ENCODE assay signal across 9 cellular contexts in genomic region chr7:50610521-50611277, GRCh38. TPM values are rescaled to one million over a fixed set of nuclear protein-coding genes. Genes with fewer than 3 reads are reported as not detected.
DNase-seq lines count a peak whose midpoint lies in the region; ATAC-seq and TF ChIP-seq lines count a peak whose summit lies in the region.
"Had no signal": no experiment of that assay in that cellular context is flagged by ENCODE, and none has a peak within 500 bp of the region (broad histone marks: within the 10 kb centered on the region; RNA-seq: fewer than 3 reads in every experiment).

No MANE protein-coding gene starts in this region.

- H3K4me3 ChIP-seq in ovary = no peak overlapping the region

- H3K27me3 ChIP-seq in ovary = no peaks in the 10 kb centered on the region

- H3K4me1 Mint-ChIP-seq in activated naive CD8-positive, alpha-beta T cell treated with anti-CD3 and anti-CD28 coated beads, Interleukin-2, amount 10 ng/mL, durations not matched to agents 7 days and 5 days = peaks cover 42% of the 10 kb centered on the region
- peaks cover 40% of the 10 kb centered on the region for H3K4me1 Mint-ChIP-seq in stimulated activated effector memory CD8-positive, alpha-beta T cell treated with anti-CD3 and anti-CD28 coated beads, Interleukin-12 subunit alpha, Interleukin-12 subunit beta, amount 100 ng/mL, for 72 hours

- peak overlapping the region; percentile 69 for H3K27ac Mint-ChIP-seq in activated naive CD8-positive, alpha-beta T cell treated with anti-CD3 and anti-CD28 coated beads, Interleukin-2, amount 10 ng/mL, durations not matched to agents 7 days and 5 days
- H3K27ac Mint-ChIP-seq in stimulated activated effector memory CD8-positive, alpha-beta T cell treated with anti-CD3 and anti-CD28 coated beads, Interleukin-12 subunit alpha, Interleukin-12 subunit beta, amount 100 ng/mL, for 72 hours = no peak overlapping the region

- intact Hi-C loops in ovary (cut with DNase I) = no loop called here

- H3K9me3 Mint-ChIP-seq in activated naive CD8-positive, alpha-beta T cell treated with anti-CD3 and anti-CD28 coated beads, Interleukin-2, amount 10 ng/mL, durations not matched to agents 7 days and 5 days = peaks cover 7% of the 10 kb centered on the region
- H3K9me3 Mint-ChIP-seq in stimulated activated effector memory CD8-positive, alpha-beta T cell treated with anti-CD3 and anti-CD28 coated beads, Interleukin-12 subunit alpha, Interleukin-12 subunit beta, amount 100 ng/mL, for 72 hours = no peaks in the 10 kb centered on the region

- no peak for TF ChIP-seq CTCF in ovary (IDR thresholded peaks at IDR 0.05)

- H3K27ac ChIP-seq in ovary = no peak overlapping the region
- H3K27ac ChIP-seq: C4-2B had no signal

- H3K9me3 ChIP-seq in ovary = no peaks in the 10 kb centered on the region

- WGBS in ovary, 3 donors = 70 to 76% (median 71%) methylated on average over 6 of the region's 6 CpGs

- peaks cover 7% of the 10 kb centered on the region for H3K36me3 Mint-ChIP-seq in activated naive CD8-positive, alpha-beta T cell treated with anti-CD3 and anti-CD28 coated beads, Interleukin-2, amount 10 ng/mL, durations not matched to agents 7 days and 5 days
- H3K36me3 Mint-ChIP-seq in stimulated activated effector memory CD8-positive, alpha-beta T cell treated with anti-CD3 and anti-CD28 coated beads, Interleukin-12 subunit alpha, Interleukin-12 subunit beta, amount 100 ng/mL, for 72 hours = no peaks in the 10 kb centered on the region

- no peaks in the 10 kb centered on the region for H3K4me1 ChIP-seq in ovary (ENCODE audit: insufficient read depth)

- POLR2A ChIA-PET in activated naive CD8-positive, alpha-beta T cell treated with anti-CD3 and anti-CD28 coated beads, Interleukin-2, amount 10 ng/mL, durations not matched to agents 7 days and 5 days (lab: Charles Lee) = no interaction called here

- peak; percentile 24 for DNase-seq in activated T-cell treated with anti-CD3 and anti-CD28 coated beads for 1 hour (ENCODE audit: low read depth)
- no peak for DNase-seq in activated T-cell treated with anti-CD3 and anti-CD28 coated beads, Interleukin-2, amount 50 U/mL, for 1 hour
- DNase-seq in MV-4-11 (lab: John Stamatoyannopoulos, UW) = peak; percentile 98
- DNase-seq in activated naive CD8-positive, alpha-beta T cell treated with anti-CD3 and anti-CD28 coated beads, Interleukin-2, amount 10 ng/mL, durations not matched to agents 7 days and 5 days = no peak
- no peak for DNase-seq in stimulated activated effector memory CD8-positive, alpha-beta T cell treated with anti-CD3 and anti-CD28 coated beads, Interleukin-12 subunit alpha, Interleukin-12 subunit beta, amount 100 ng/mL, for 72 hours (ENCODE audit: low spot score in 2 of 2)
- DNase-seq in LoVo (ENCODE audit: low spot score) = no peak
- no peak for DNase-seq in G401 (ENCODE audit: low spot score)
- DNase-seq in ovary = no peak

- TF ChIP-seq POLR2A in ovary (IDR thresholded peaks at IDR 0.05) = no peak

- peaks cover 4% of the 10 kb centered on the region for H3K27me3 Mint-ChIP-seq in activated naive CD8-positive, alpha-beta T cell treated with anti-CD3 and anti-CD28 coated beads, Interleukin-2, amount 10 ng/mL, durations not matched to agents 7 days and 5 days

- peak overlapping the region; percentile 31 for H3K4me3 Mint-ChIP-seq in activated naive CD8-positive, alpha-beta T cell treated with anti-CD3 and anti-CD28 coated beads, Interleukin-2, amount 10 ng/mL, durations not matched to agents 7 days and 5 days
- H3K4me3 Mint-ChIP-seq in stimulated activated effector memory CD8-positive, alpha-beta T cell treated with anti-CD3 and anti-CD28 coated beads, Interleukin-12 subunit alpha, Interleukin-12 subunit beta, amount 100 ng/mL, for 72 hours = no peak overlapping the region

- in situ Hi-C loops in G401 (cut with HindIII; ENCODE audit: low sequenced_read_pairs) = no loop called here

- TF ChIP-seq EP300 in ovary (IDR thresholded peaks at IDR 0.05) = no peak

- H3K36me3 ChIP-seq in ovary = no peaks in the 10 kb centered on the region

- ATAC-seq in activated naive CD8-positive, alpha-beta T cell treated with anti-CD3 and anti-CD28 coated beads, Interleukin-2, amount 10 ng/mL, durations not matched to agents 7 days and 5 days (ENCODE audit: low read depth) = peak; percentile 85
- peak; percentile 90 for ATAC-seq in stimulated activated effector memory CD8-positive, alpha-beta T cell treated with anti-CD3 and anti-CD28 coated beads, Interleukin-12 subunit alpha, Interleukin-12 subunit beta, amount 100 ng/mL, for 72 hours

RNA-seq across cellular contexts. Expression of gene DDC, which starts 45.5 kb away (rescaled TPM):
- not detected for total RNA-seq in activated naive CD8-positive, alpha-beta T cell treated with anti-CD3 and anti-CD28 coated beads, Interleukin-2, amount 10 ng/mL, durations not matched to agents 7 days and 5 days
- total RNA-seq in G401 (2014; rRNA removed; shearing (Covaris generic)) = not detected in 2 replicates
- total RNA-seq in ovary = 1 to 10 TPM in 3 of 7 donors, under 1 TPM in 4; 0.35 to 3.3 (median 0.78) TPM
- polyA plus RNA-seq in ovary = under 1 TPM; 0.24 to 0.57 TPM

Comparison
In these comparisons a context has a peak if more than half of its experiments do, and no peak if none do; other contexts are left out.
1. DNase-seq: peak in activated T-cell treated with anti-CD3 and anti-CD28 coated beads for 1 hour (single experiment) and MV-4-11 (single experiment); none in activated T-cell treated with anti-CD3 and anti-CD28 coated beads, Interleukin-2, amount 50 U/mL, for 1 hour (single experiment), activated naive CD8-positive, alpha-beta T cell treated with anti-CD3 and anti-CD28 coated beads, Interleukin-2, amount 10 ng/mL, durations not matched to agents 7 days and 5 days (single experiment), stimulated activated effector memory CD8-positive, alpha-beta T cell treated with anti-CD3 and anti-CD28 coated beads, Interleukin-12 subunit alpha, Interleukin-12 subunit beta, amount 100 ng/mL, for 72 hours (0 of 2), LoVo (single experiment), G401 (single experiment) and ovary (0 of 5).